14 cellular contexts compared by ENCODE assay signal in the genomic region with DNA sequence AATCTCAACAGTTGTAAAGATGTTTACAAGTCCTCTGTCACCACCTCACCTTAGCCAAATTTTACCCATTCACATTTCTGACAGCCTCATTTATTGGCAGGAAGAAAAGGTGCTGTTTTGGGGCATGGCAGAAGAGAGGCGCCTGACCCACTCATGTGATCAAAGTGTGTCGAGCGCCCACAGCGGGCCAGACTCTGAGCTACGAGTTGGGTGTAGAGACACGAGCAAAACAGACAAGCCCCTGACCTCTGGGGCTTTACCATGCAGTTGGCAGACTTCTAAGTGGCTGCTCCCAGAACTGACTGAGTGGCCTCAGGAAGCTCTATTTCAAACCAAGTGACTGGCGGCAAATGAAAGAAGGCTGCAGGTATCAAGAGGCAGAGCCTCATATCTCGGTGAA.
DNase-seq lines count a peak whose midpoint lies in the region; ATAC-seq and TF ChIP-seq lines count a peak whose summit lies in the region.
"Had no signal": no experiment of that assay in that cellular context is flagged by ENCODE, and none has a peak within 500 bp of the region (broad histone marks: within the 10 kb centered on the region; RNA-seq: fewer than 3 reads in every experiment).

No MANE protein-coding gene starts in this region.

- DNase-seq in GM23338 (ENCODE audit: low spot score): no peak
- DNase-seq in endothelial cell (ENCODE audit: low spot score): no peak
- no peak for DNase-seq in gastrocnemius medialis
- no peak for DNase-seq in NCI-H748 (lab: John Stamatoyannopoulos, UW; ENCODE audit: unreplicated experiment)
- no peak for DNase-seq in H7
- DNase-seq: activated CD4-positive, alpha-beta T cell treated with anti-CD3 and anti-CD28 coated beads, Interleukin-2, amount 50 U/mL, for 4 hours; activated gamma-delta T cell treated with Interleukin-2 at 50 U/mL for 16 hours; caudate nucleus; NCI-H2227 treated with DMSO at 0.1 percent for 48 hours; PC-9 had no signal

- no peak overlapping the region for H3K4me2 ChIP-seq in GM23338
- peak overlapping the region; percentile 97 for H3K4me2 ChIP-seq in OCI-LY3 (ENCODE audit: low read length)
- H3K4me2 ChIP-seq: PC-9 had no signal

- H3K9me2 ChIP-seq in GM23338 (ENCODE audit: insufficient read depth): 0 out of 2 replicates have a peak, but pooled peaks cover 4% of the 10 kb centered on the region

- in situ Hi-C loops in gastrocnemius medialis (cut with MboI; ENCODE audit: low sequenced_read_pairs in 4 of 4): loop anchor here in 3 of 4 donors (10.0 to 25.0 kb wide), 2 partner anchors 162 to 170 kb away; partner anchors contain the start of gene SOBP (in 3 of the 3)

- H3K36me3 Mint-ChIP-seq in GM23338 (ENCODE audit: low read depth) (no peaks in the 10 kb centered on the region), endothelial cell (ENCODE audit: low read depth, unreplicated experiment) (no peaks in the 10 kb centered on the region)

- H3K79me2 ChIP-seq in GM23338 (replicated peaks; ENCODE audit: insufficient read depth) (no peaks in the 10 kb centered on the region), OCI-LY3 (ENCODE audit: low read length) (no peaks in the 10 kb centered on the region)

- no peak overlapping the region for H3K27ac ChIP-seq in GM23338 (ENCODE audit: low read depth)
- H3K27ac ChIP-seq in OCI-LY3 (ENCODE audit: low read length): peak overlapping the region; percentile 51; the same call in 1 of the 2 replicates
- peak overlapping the region; percentile 58 to 87 (median 65) for H3K27ac ChIP-seq in gastrocnemius medialis
- H3K27ac ChIP-seq: PC-9 had no signal

- TF ChIP-seq CTCF in GM23338 (conservative IDR thresholded peaks at IDR 0.05; ENCODE audit: low read depth in 2 of 2): no peak
- no peak; the same call in 1 of the 2 replicates for TF ChIP-seq CTCF in OCI-LY3 (IDR thresholded peaks at IDR 0.05; ENCODE audit: low read depth, low read length)
- no peak for TF ChIP-seq CTCF in endothelial cell (IDR thresholded peaks at IDR 0.05; ENCODE audit: unreplicated experiment)
- TF ChIP-seq CTCF in gastrocnemius medialis (IDR thresholded peaks at IDR 0.05 in 4 of 5, conservative IDR thresholded peaks at IDR 0.05 in 1 of 5): no peak

- H3K36me3 ChIP-seq in GM23338 (ENCODE audit: insufficient read depth): no peaks in the 10 kb centered on the region
- no peaks in the 10 kb centered on the region for H3K36me3 ChIP-seq in OCI-LY3 (replicated peaks; ENCODE audit: low read depth, low read length)
- H3K36me3 ChIP-seq in gastrocnemius medialis: no peaks in the 10 kb centered on the region
- H3K36me3 ChIP-seq in H7 (replicated peaks; ENCODE audit: control insufficient read depth, insufficient read depth, low read length): no peaks in the 10 kb centered on the region

- H3K4me3 ChIP-seq in GM23338 (no peak overlapping the region), OCI-LY3 (ENCODE audit: low read length) (peak overlapping the region; percentile 80), gastrocnemius medialis (no peak overlapping the region), H7 (ENCODE audit: insufficient read depth, low read depth, low read length) (no peak overlapping the region)
- H3K4me3 ChIP-seq: PC-9 had no signal

- no peaks in the 10 kb centered on the region for H3K9me3 ChIP-seq in OCI-LY3 (ENCODE audit: insufficient read depth, low read length)
- H3K9me3 ChIP-seq in gastrocnemius medialis: no peaks in the 10 kb centered on the region

- H3K4me1 Mint-ChIP-seq in GM23338: peaks cover 28% of the 10 kb centered on the region
- H3K4me1 Mint-ChIP-seq in endothelial cell (ENCODE audit: unreplicated experiment): peaks cover 9% of the 10 kb centered on the region

- no peak for TF ChIP-seq POLR2A in gastrocnemius medialis (IDR thresholded peaks at IDR 0.05)

- H2AFZ ChIP-seq in GM23338: peak overlapping the region; percentile 60; the same call in 1 of the 2 replicates
- peak overlapping the region; percentile 15; the same call in 1 of the 2 replicates for H2AFZ ChIP-seq in OCI-LY3 (ENCODE audit: low read depth, low read length)
- H2AFZ ChIP-seq: PC-9 had no signal

- no peaks in the 10 kb centered on the region for H3F3A ChIP-seq in GM23338 (replicated peaks; ENCODE audit: low read depth)

- ATAC-seq in GM23338 (no peak), gastrocnemius medialis (no peak), GM21737 (IDR thresholded peaks at IDR 0.05; ENCODE audit: unreplicated experiment) (no peak)
- ATAC-seq: HCT116, sciatic nerve had no signal

- H3K27me3 Mint-ChIP-seq in GM23338 (ENCODE audit: insufficient read depth, low read depth, poor library complexity) (no peaks in the 10 kb centered on the region), endothelial cell (ENCODE audit: unreplicated experiment) (peaks cover 1% of the 10 kb centered on the region)

- H3K4me3 Mint-ChIP-seq in GM23338: no peak overlapping the region
- no peak overlapping the region for H3K4me3 Mint-ChIP-seq in endothelial cell (ENCODE audit: unreplicated experiment)

- no peaks in the 10 kb centered on the region for H3K9me3 Mint-ChIP-seq in GM23338
- H3K9me3 Mint-ChIP-seq in endothelial cell (ENCODE audit: unreplicated experiment): peaks cover 4% of the 10 kb centered on the region

- peak overlapping the region; percentile 16; the same call in 1 of the 2 replicates for H3K9ac ChIP-seq in OCI-LY3 (ENCODE audit: low read length)

- H4K20me1 ChIP-seq in GM23338 (replicated peaks; ENCODE audit: insufficient read depth): no peaks in the 10 kb centered on the region
- H4K20me1 ChIP-seq in OCI-LY3 (ENCODE audit: insufficient read depth, low read length): no peaks in the 10 kb centered on the region

- H3K27ac Mint-ChIP-seq in GM23338 (no peak overlapping the region), endothelial cell (ENCODE audit: unreplicated experiment) (peak overlapping the region; percentile 53)

- H3K27me3 ChIP-seq in GM23338 (ENCODE audit: insufficient read depth): no peaks in the 10 kb centered on the region
- no peaks in the 10 kb centered on the region for H3K27me3 ChIP-seq in OCI-LY3 (ENCODE audit: low read depth, low read length)
- H3K27me3 ChIP-seq in gastrocnemius medialis: no peaks in the 10 kb centered on the region
- no peaks in the 10 kb centered on the region for H3K27me3 ChIP-seq in H7 (ENCODE audit: control insufficient read depth, insufficient read depth, low read length)

- intact Hi-C loops in gastrocnemius medialis (cut with DNase I; ENCODE audit: low total_unique reads): loop anchor here (5.0 kb wide), 1 partner anchor 165 kb away; the partner anchor contains the start of gene SOBP

- H3K4me1 ChIP-seq in GM23338 (ENCODE audit: insufficient read depth) (peaks cover 30% of the 10 kb centered on the region; the same call in 1 of the 2 replicates), OCI-LY3 (ENCODE audit: low read length) (peaks cover 46% of the 10 kb centered on the region), gastrocnemius medialis (peaks cover 73 to 81% of the 10 kb centered on the region in 2 donors)

TF ChIP-seq in GM23338, 12 proteins besides CTCF, POLR2A, EP300 and RAD21 (continues in another document):
- TF ChIP-seq ZNF331 (CRISPR knock-in tag; IDR thresholded peaks at IDR 0.05; ENCODE audit: low read depth): no peak
- no peak for TF ChIP-seq CREB1 (CRISPR knock-in tag; IDR thresholded peaks at IDR 0.05; ENCODE audit: low read depth)
- TF ChIP-seq, protein P1, sequence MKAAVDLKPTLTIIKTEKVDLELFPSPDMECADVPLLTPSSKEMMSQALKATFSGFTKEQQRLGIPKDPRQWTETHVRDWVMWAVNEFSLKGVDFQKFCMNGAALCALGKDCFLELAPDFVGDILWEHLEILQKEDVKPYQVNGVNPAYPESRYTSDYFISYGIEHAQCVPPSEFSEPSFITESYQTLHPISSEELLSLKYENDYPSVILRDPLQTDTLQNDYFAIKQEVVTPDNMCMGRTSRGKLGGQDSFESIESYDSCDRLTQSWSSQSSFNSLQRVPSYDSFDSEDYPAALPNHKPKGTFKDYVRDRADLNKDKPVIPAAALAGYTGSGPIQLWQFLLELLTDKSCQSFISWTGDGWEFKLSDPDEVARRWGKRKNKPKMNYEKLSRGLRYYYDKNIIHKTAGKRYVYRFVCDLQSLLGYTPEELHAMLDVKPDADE (IDR thresholded peaks at IDR 0.05): no peak
- TF ChIP-seq JUNB (IDR thresholded peaks at IDR 0.05; ENCODE audit: unreplicated experiment): no peak
- TF ChIP-seq POLR2AphosphoS5 (IDR thresholded peaks at IDR 0.05; ENCODE audit: low read depth): no peak
- TF ChIP-seq EZH2 (IDR thresholded peaks at IDR 0.05; ENCODE audit: low read depth, unreplicated experiment): no peak
- TF ChIP-seq EZH2phosphoT487 (IDR thresholded peaks at IDR 0.05; ENCODE audit: unreplicated experiment): no peak
